Comparison of ENCODE assay signal across 19 cellular contexts in genomic region chr1:15210651-15211390, GRCh38. TPM values are rescaled to one million over a fixed set of nuclear protein-coding genes. Genes with fewer than 3 reads are reported as not detected.
"Had no signal": no experiment of that assay in that cellular context is flagged by ENCODE, and none has a peak within 500 bp of the region (broad histone marks: within the 10 kb centered on the region; RNA-seq: fewer than 3 reads in every experiment).

No MANE protein-coding gene starts in this region.

- H3K27ac ChIP-seq: gastroesophageal sphincter, parathyroid adenoma had no signal

- H3K27me3 ChIP-seq: gastroesophageal sphincter had no signal

- H3K79me2 ChIP-seq: parathyroid adenoma had no signal

- H3K4me1 ChIP-seq: parathyroid adenoma had no signal

- DNase-seq: activated CD4-positive, alpha-beta T cell treated with anti-CD3 and anti-CD28 coated beads, Interleukin-2, amount 50 U/mL, for 1 hour; activated CD8-positive, alpha-beta memory T cell treated with anti-CD3 and anti-CD28 coated beads for 24 hours; activated naive CD8-positive, alpha-beta T cell treated with anti-CD3 and anti-CD28 coated beads, Interleukin-2, amount 10 ng/mL, durations not matched to agents 7 days and 5 days; endodermal cell; mucosa of descending colon; naive thymus-derived CD4-positive, alpha-beta T cell; retina; small intestine; stimulated activated CD4-positive, alpha-beta T cell treated with anti-CD3 and anti-CD28 coated beads, Interleukin-4, amount 100 ng/mL, for 4 hours; stimulated activated CD8-positive, alpha-beta memory T cell treated with anti-CD3 and anti-CD28 coated beads, Interleukin-4, amount 100 ng/mL, for 48 hours; stimulated activated naive CD4-positive, alpha-beta T cell treated with Interleukin-2 at 50 U/mL for 16 hours had no signal

- H3K9ac ChIP-seq: parathyroid adenoma had no signal

- H3K4me3 ChIP-seq: dorsolateral prefrontal cortex, gastroesophageal sphincter, mucosa of descending colon had no signal

- FAIRE-seq: astrocyte, bronchial epithelial cell, islet of Langerhans, small intestine had no signal

- H2AFZ ChIP-seq: parathyroid adenoma had no signal

- ATAC-seq: activated CD4-positive, CD25-positive, alpha-beta regulatory T cell treated with anti-CD3 and anti-CD28 coated beads, Interleukin-2, amount 50 U/mL, for 24 hours; gastroesophageal sphincter; mucosa of descending colon; naive thymus-derived CD4-positive, alpha-beta T cell had no signal

- H3K9me3 ChIP-seq: gastroesophageal sphincter, mucosa of descending colon had no signal

- H3K36me3 ChIP-seq: gastroesophageal sphincter had no signal

RNA-seq across cellular contexts. Expression of gene FHAD1, which starts 36.2 kb away (rescaled TPM):
- total RNA-seq: bronchial epithelial cell, chondrocyte had no signal
- polyA plus RNA-seq: naive thymus-derived CD4-positive, alpha-beta T cell had no signal

RNA-seq across cellular contexts. Expression of gene TMEM51, which starts 57.3 kb away (rescaled TPM):
- polyA plus RNA-seq: naive thymus-derived CD4-positive, alpha-beta T cell had no signal
